ENCODE assay signal across 1 cellular context in genomic region chr3:72816843-72817485, GRCh38.
TF ChIP-seq lines count a peak whose summit lies in the region.

No MANE protein-coding gene starts in this region.

TF ChIP-seq in K562, 482 proteins besides CTCF, POLR2A, EP300 and RAD21 (continued from another document):
- peak; percentile 66; the same call in 1 of the 2 replicates for TF ChIP-seq PKNOX1 (IDR thresholded peaks at IDR 0.05)
- peak; percentile 95 for TF ChIP-seq MEIS2 (IDR thresholded peaks at IDR 0.05; ENCODE audit: partially characterized antibody)
